In genomic region chr6:143607168-143607567, GRCh38 we compare ENCODE assay signal across 24 cellular contexts.
"Had no signal": no experiment of that assay in that cellular context is flagged by ENCODE, and none has a peak within 500 bp of the region (broad histone marks: within the 10 kb centered on the region; RNA-seq: fewer than 3 reads in every experiment).

No MANE protein-coding gene starts in this region.

- H3K36me3 Mint-ChIP-seq: activated naive CD8-positive, alpha-beta T cell treated with anti-CD3 and anti-CD28 coated beads, Interleukin-2, amount 10 ng/mL, durations not matched to agents 7 days and 5 days had no signal

- H3K36me3 ChIP-seq: neutrophil, ovary, prostate gland, uterus had no signal

- H3K4me1 ChIP-seq: prostate gland, uterus had no signal

- H3K27ac ChIP-seq: neutrophil, ovary, uterus had no signal

- H3K27ac Mint-ChIP-seq: activated naive CD8-positive, alpha-beta T cell treated with anti-CD3 and anti-CD28 coated beads, Interleukin-2, amount 10 ng/mL, durations not matched to agents 7 days and 5 days; activated T-cell treated with anti-CD3 and anti-CD28 coated beads, Interleukin-2, amount 50 U/mL, for 24 hours; activated T-helper 2 cell treated with anti-CD3 and anti-CD28 coated beads, Interferon-gamma antibody, Interleukin-2, Interleukin-4, amounts not matched to agents 10 μg/mL and 5 μg/mL and 100 μg/mL, durations not matched to agents 14 hours and 24 hours and 36 hours had no signal

- H3K4me3 Mint-ChIP-seq: activated naive CD8-positive, alpha-beta T cell treated with anti-CD3 and anti-CD28 coated beads, Interleukin-2, amount 10 ng/mL, durations not matched to agents 7 days and 5 days; activated T-cell treated with anti-CD3 and anti-CD28 coated beads, Interleukin-2, amount 50 U/mL, for 24 hours; nephron had no signal

- H3K9me3 Mint-ChIP-seq: activated naive CD8-positive, alpha-beta T cell treated with anti-CD3 and anti-CD28 coated beads, Interleukin-2, amount 10 ng/mL, durations not matched to agents 7 days and 5 days; activated T-cell treated with anti-CD3 and anti-CD28 coated beads, Interleukin-2, amount 50 U/mL, for 24 hours; activated T-helper 2 cell treated with anti-CD3 and anti-CD28 coated beads, Interferon-gamma antibody, Interleukin-2, Interleukin-4, amounts not matched to agents 10 μg/mL and 5 μg/mL and 100 μg/mL, durations not matched to agents 14 hours and 24 hours and 36 hours; nephron had no signal

- DNase-seq: activated CD4-positive, alpha-beta T cell treated with anti-CD3 and anti-CD28 coated beads for 1 hour; activated CD4-positive, alpha-beta T cell treated with anti-CD3 and anti-CD28 coated beads, Interleukin-2, amount 50 U/mL, for 1 hour; activated CD8-positive, alpha-beta memory T cell treated with anti-CD3 and anti-CD28 coated beads for 24 hours; activated CD8-positive, alpha-beta memory T cell treated with anti-CD3 and anti-CD28 coated beads, Interleukin-2, amount 50 U/mL, for 4 hours; activated naive CD4-positive, alpha-beta T cell treated with Interleukin-2 at 50 U/mL for 16 hours; activated naive CD8-positive, alpha-beta T cell treated with anti-CD3 and anti-CD28 coated beads, Interleukin-2, amount 10 ng/mL, durations not matched to agents 7 days and 5 days; activated T-cell treated with anti-CD3 and anti-CD28 coated beads, Interleukin-2, amount 50 U/mL, for 24 hours; cortex of kidney; glutamatergic neuron; hippocampal formation; kidney glomerular epithelial cell; left ventricle myocardium superior; ovary; stimulated activated CD4-positive, alpha-beta T cell treated with anti-CD3 and anti-CD28 coated beads, Interleukin-12 subunit alpha, Interleukin-12 subunit beta, amount 100 ng/mL, for 4 hours; stimulated activated CD4-positive, alpha-beta T cell treated with anti-CD3 and anti-CD28 coated beads, Interleukin-4, amount 100 ng/mL, for 4 hours; T1000; trophoblast cell; uterus had no signal

- H3K9me3 ChIP-seq: neutrophil, ovary, prostate gland, uterus had no signal

- H3K27me3 Mint-ChIP-seq: activated T-cell treated with anti-CD3 and anti-CD28 coated beads, Interleukin-2, amount 50 U/mL, for 24 hours had no signal

- H3K27me3 ChIP-seq: neutrophil, ovary, uterus had no signal

- H3K4me3 ChIP-seq: ovary, prostate gland, uterus had no signal

- FAIRE-seq: frontal cortex had no signal

- H3K4me1 Mint-ChIP-seq: activated naive CD8-positive, alpha-beta T cell treated with anti-CD3 and anti-CD28 coated beads, Interleukin-2, amount 10 ng/mL, durations not matched to agents 7 days and 5 days had no signal

- ATAC-seq: esophagus mucosa had no signal
